In the genomic region with DNA sequence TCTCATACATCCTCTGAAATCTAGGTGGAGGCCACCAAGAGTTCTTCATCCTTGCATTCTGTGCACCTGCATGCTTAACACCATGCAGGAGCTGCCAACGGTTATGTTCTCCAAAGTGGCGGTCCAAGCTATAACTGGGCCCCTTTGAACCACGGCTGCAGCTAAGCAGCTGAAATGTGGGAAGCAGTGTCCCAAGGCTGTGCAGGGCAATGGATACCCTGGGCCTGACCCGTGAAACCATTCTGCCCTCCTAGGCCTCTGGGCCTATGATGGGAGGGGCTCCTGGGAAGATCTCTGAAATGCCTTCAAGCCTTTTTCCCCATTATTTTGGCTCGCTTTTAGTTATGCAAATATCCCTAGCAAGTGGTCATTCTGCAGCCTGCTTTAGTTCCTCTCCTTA, we compare ENCODE assay signal across 2 cellular contexts.
TF ChIP-seq lines count a peak whose summit lies in the region.

No MANE protein-coding gene starts in this region.

TF ChIP-seq in HepG2, 621 proteins besides CTCF, POLR2A, EP300 and RAD21:
- peak; percentile 25 for TF ChIP-seq ZFP36 (IDR thresholded peaks at IDR 0.05; ENCODE audit: borderline replicate concordance, low read depth, low read length, partially characterized antibody)
- TF ChIP-seq, protein P1, sequence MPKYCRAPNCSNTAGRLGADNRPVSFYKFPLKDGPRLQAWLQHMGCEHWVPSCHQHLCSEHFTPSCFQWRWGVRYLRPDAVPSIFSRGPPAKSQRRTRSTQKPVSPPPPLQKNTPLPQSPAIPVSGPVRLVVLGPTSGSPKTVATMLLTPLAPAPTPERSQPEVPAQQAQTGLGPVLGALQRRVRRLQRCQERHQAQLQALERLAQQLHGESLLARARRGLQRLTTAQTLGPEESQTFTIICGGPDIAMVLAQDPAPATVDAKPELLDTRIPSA (CRISPR knock-in tag; IDR thresholded peaks at IDR 0.05; ENCODE audit: borderline replicate concordance), result no peak
- TF ChIP-seq, protein P2, sequence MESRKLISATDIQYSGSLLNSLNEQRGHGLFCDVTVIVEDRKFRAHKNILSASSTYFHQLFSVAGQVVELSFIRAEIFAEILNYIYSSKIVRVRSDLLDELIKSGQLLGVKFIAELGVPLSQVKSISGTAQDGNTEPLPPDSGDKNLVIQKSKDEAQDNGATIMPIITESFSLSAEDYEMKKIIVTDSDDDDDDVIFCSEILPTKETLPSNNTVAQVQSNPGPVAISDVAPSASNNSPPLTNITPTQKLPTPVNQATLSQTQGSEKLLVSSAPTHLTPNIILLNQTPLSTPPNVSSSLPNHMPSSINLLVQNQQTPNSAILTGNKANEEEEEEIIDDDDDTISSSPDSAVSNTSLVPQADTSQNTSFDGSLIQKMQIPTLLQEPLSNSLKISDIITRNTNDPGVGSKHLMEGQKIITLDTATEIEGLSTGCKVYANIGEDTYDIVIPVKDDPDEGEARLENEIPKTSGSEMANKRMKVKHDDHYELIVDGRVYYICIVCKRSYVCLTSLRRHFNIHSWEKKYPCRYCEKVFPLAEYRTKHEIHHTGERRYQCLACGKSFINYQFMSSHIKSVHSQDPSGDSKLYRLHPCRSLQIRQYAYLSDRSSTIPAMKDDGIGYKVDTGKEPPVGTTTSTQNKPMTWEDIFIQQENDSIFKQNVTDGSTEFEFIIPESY (CRISPR knock-in tag; IDR thresholded peaks at IDR 0.05), result no peak
- no peak for TF ChIP-seq U2AF1 (optimal IDR thresholded peaks at IDR 0.05; ENCODE audit: low read depth, low read length)
TF ChIP-seq in HepG2: peak in this region for 1.

TF ChIP-seq in GM12878, 131 proteins besides CTCF, POLR2A, EP300 and RAD21:
- TF ChIP-seq, protein P2 (IDR thresholded peaks at IDR 0.05), result peak; percentile 51; the same call in 1 of the 2 replicates
- no peak for TF ChIP-seq MYC (IDR thresholded peaks at IDR 0.05; ENCODE audit: insufficient read depth, insufficient read length, insufficient replicate concordance, low read length, severe bottlenecking)
